In the genomic region with DNA sequence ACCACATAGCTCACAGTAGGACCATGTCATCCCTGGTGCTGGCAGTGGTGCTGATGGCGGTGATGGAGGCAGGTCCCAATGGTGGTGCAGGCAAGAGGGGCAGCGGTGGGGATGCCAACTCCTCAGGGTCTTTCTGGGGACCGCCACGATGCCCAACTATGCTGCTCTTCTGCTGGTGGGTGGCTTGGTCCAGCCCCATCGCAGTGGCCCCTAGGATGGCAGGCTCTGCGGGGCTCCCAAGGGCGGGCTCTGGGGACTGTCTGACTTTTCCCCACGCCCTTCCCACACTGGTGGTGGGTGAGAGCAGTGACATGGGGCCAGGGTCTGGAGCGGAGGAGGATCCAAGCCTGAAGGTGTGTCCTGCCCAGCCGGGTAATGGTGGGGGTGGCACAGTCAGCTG, we compare ENCODE assay signal across 19 cellular contexts.
"Had no signal": no experiment of that assay in that cellular context is flagged by ENCODE, and none has a peak within 500 bp of the region (broad histone marks: within the 10 kb centered on the region; RNA-seq: fewer than 3 reads in every experiment).

No MANE protein-coding gene starts in this region.

- H3K4me2 ChIP-seq: neural progenitor cell had no signal

- H3K4me1 Mint-ChIP-seq: memory B cell, nephron, neural progenitor cell had no signal

- H3K4me3 Mint-ChIP-seq: memory B cell, nephron, neural progenitor cell, type B pancreatic cell had no signal

- H3K9me3 ChIP-seq: psoas muscle, testis, uterus had no signal

- H3K36me3 Mint-ChIP-seq: memory B cell, type B pancreatic cell had no signal

- DNase-seq: dorsolateral prefrontal cortex; effector CD4-positive, alpha-beta T cell; hypothalamus; nucleus accumbens; psoas muscle; spleen; stimulated activated CD4-positive, alpha-beta T cell treated with anti-CD3 and anti-CD28 coated beads, Interleukin-4, amount 100 ng/mL, for 4 hours; stimulated activated naive CD4-positive, alpha-beta T cell; substantia nigra; testis; tibial artery; uterus had no signal

- H3K9me3 Mint-ChIP-seq: type B pancreatic cell had no signal

- H3K36me3 ChIP-seq: neural progenitor cell, spleen, tibial artery, uterus had no signal

- H2AFZ ChIP-seq: neural progenitor cell had no signal

- H3K27me3 Mint-ChIP-seq: memory B cell, type B pancreatic cell had no signal

- ATAC-seq: left lobe of liver, psoas muscle had no signal

- H3K27ac Mint-ChIP-seq: memory B cell, nephron, neural progenitor cell, type B pancreatic cell had no signal

- H3K4me1 ChIP-seq: neural progenitor cell, psoas muscle, spleen, testis, tibial artery, uterus had no signal

- H3K9ac ChIP-seq: neural progenitor cell had no signal

- H3K27ac ChIP-seq: dorsolateral prefrontal cortex, neural progenitor cell, psoas muscle, skin epidermis, spleen, testis, tibial artery, uterus had no signal

- H3K27me3 ChIP-seq: dorsolateral prefrontal cortex, neural progenitor cell, spleen, testis, tibial artery, uterus had no signal

- H3K4me3 ChIP-seq: dorsolateral prefrontal cortex, lung, neural progenitor cell, psoas muscle, skin epidermis, spleen, testis, tibial artery, uterus had no signal
